Comparison of ENCODE assay signal across 30 cellular contexts in the genomic region with DNA sequence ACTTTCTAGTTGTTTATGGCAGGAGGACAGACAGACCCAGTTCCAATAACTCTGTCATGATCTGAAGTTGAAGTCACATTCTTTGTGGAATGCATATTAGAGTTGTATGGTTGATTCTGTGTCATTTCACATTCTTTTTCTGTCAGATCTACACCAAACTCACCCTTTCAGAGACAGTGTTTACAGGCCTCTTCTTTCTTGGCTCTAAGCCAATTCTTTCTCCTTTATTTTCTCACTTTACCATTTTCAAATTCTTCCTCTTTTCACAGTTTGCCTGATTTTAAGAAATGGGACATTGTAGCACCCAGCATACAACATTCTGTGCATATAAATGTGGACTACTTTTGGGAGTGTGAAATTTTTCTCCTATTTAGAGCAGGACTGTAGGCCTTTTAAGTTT.
DNase-seq lines count a peak whose midpoint lies in the region; ATAC-seq and TF ChIP-seq lines count a peak whose summit lies in the region.
"Had no signal": no experiment of that assay in that cellular context is flagged by ENCODE, and none has a peak within 500 bp of the region (broad histone marks: within the 10 kb centered on the region; RNA-seq: fewer than 3 reads in every experiment).

No MANE protein-coding gene starts in this region.

- H3K27ac Mint-ChIP-seq in mesothelial cell of epicardium, result peak overlapping the region; percentile 51
- H3K27ac Mint-ChIP-seq in activated CD8-positive, alpha-beta T cell treated with anti-CD3 and anti-CD28 coated beads, Interleukin-2, amount 10 ng/mL, durations not matched to agents 7 days and 5 days, result no peak overlapping the region
- H3K27ac Mint-ChIP-seq in neural progenitor cell, result no peak overlapping the region
- H3K27ac Mint-ChIP-seq: effector memory CD8-positive, alpha-beta T cell; naive thymus-derived CD8-positive, alpha-beta T cell; stimulated activated naive CD8-positive, alpha-beta T cell treated with anti-CD3 and anti-CD28 coated beads, Interleukin-15, Interleukin-2, amounts not matched to agents 100 ng/mL and 50 ng/mL, for 24 hours; T-helper 2 cell treated with Interferon-gamma antibody and Interleukin-4, amounts not matched to agents 5 μg/mL and 100 μg/mL, for 36 hours had no signal

- H3K9me3 Mint-ChIP-seq in mesothelial cell of epicardium (peaks cover 16% of the 10 kb centered on the region), neural progenitor cell (no peaks in the 10 kb centered on the region)
- no peaks in the 10 kb centered on the region for H3K9me3 Mint-ChIP-seq in activated CD8-positive, alpha-beta T cell treated with anti-CD3 and anti-CD28 coated beads, Interleukin-2, amount 10 ng/mL, durations not matched to agents 7 days and 5 days (ENCODE audit: insufficient read depth)

- no peak for TF ChIP-seq EP300 in SK-N-SH (IDR thresholded peaks at IDR 0.05; ENCODE audit: borderline replicate concordance in 1 of 2, low read depth in 1 of 2, low read length in 1 of 2)

- H3K4me1 Mint-ChIP-seq in mesothelial cell of epicardium (peaks cover 12% of the 10 kb centered on the region), neural progenitor cell (no peaks in the 10 kb centered on the region)
- H3K4me1 Mint-ChIP-seq in activated CD8-positive, alpha-beta T cell treated with anti-CD3 and anti-CD28 coated beads, Interleukin-2, amount 10 ng/mL, durations not matched to agents 7 days and 5 days (ENCODE audit: low read depth), result no peaks in the 10 kb centered on the region
- H3K4me1 Mint-ChIP-seq: naive thymus-derived CD8-positive, alpha-beta T cell had no signal

- H3K36me3 Mint-ChIP-seq in mesothelial cell of epicardium, result peaks cover 5% of the 10 kb centered on the region
- no peaks in the 10 kb centered on the region for H3K36me3 Mint-ChIP-seq in activated CD8-positive, alpha-beta T cell treated with anti-CD3 and anti-CD28 coated beads, Interleukin-2, amount 10 ng/mL, durations not matched to agents 7 days and 5 days (ENCODE audit: low read depth)
- H3K36me3 Mint-ChIP-seq in neural progenitor cell, result no peaks in the 10 kb centered on the region

- no peak for TF ChIP-seq RAD21 in SK-N-SH (IDR thresholded peaks at IDR 0.05; ENCODE audit: low read length)

- H3K9ac ChIP-seq in GM23248, result no peak overlapping the region
- H3K9ac ChIP-seq in SK-N-SH, result peak overlapping the region; percentile 19; the same call in 1 of the 2 replicates
- H3K9ac ChIP-seq in neural progenitor cell, result no peak overlapping the region

- H3K27me3 ChIP-seq in GM23248 (replicated peaks; ENCODE audit: insufficient read depth) (no peaks in the 10 kb centered on the region), SK-N-SH (ENCODE audit: insufficient read depth) (no peaks in the 10 kb centered on the region), neural progenitor cell (no peaks in the 10 kb centered on the region)
- H3K27me3 ChIP-seq: adrenal gland, breast epithelium, esophagus muscularis mucosa, gastroesophageal sphincter, ovary, tibial nerve had no signal

- in situ Hi-C loops in GM23248 (cut with MboI), result no loop called here

- TF ChIP-seq CTCF in SK-N-SH (IDR thresholded peaks at IDR 0.05), result no peak
- TF ChIP-seq CTCF in mesothelial cell of epicardium (IDR thresholded peaks at IDR 0.05; ENCODE audit: unreplicated experiment), result no peak
- no peak for TF ChIP-seq CTCF in neural progenitor cell (IDR thresholded peaks at IDR 0.05)

- H3K9me3 ChIP-seq in GM23248 (ENCODE audit: low read depth) (no peaks in the 10 kb centered on the region), SK-N-SH (no peaks in the 10 kb centered on the region), neural progenitor cell (ENCODE audit: low read depth) (no peaks in the 10 kb centered on the region)
- H3K9me3 ChIP-seq: adrenal gland, breast epithelium, esophagus muscularis mucosa, ovary, tibial nerve had no signal

- no peaks in the 10 kb centered on the region for H3K79me2 ChIP-seq in GM23248 (ENCODE audit: insufficient read depth)
- H3K79me2 ChIP-seq in SK-N-SH (ENCODE audit: insufficient read depth), result peaks cover 98% of the 10 kb centered on the region
- H3K79me2 ChIP-seq in neural progenitor cell (ENCODE audit: low read depth), result no peaks in the 10 kb centered on the region

- no peaks in the 10 kb centered on the region for H4K20me1 ChIP-seq in GM23248 (ENCODE audit: insufficient read depth)
- H4K20me1 ChIP-seq in SK-N-SH (ENCODE audit: insufficient read depth), result peaks cover 57% of the 10 kb centered on the region
- no peaks in the 10 kb centered on the region for H4K20me1 ChIP-seq in neural progenitor cell (ENCODE audit: low read depth)

- H3K4me2 ChIP-seq in GM23248 (ENCODE audit: unreplicated experiment) (peak overlapping the region; percentile 5), SK-N-SH (peak overlapping the region; percentile 35), neural progenitor cell (no peak overlapping the region)

- H3K9me2 ChIP-seq in GM23248 (ENCODE audit: insufficient read depth) (no peaks in the 10 kb centered on the region), SK-N-SH (no peaks in the 10 kb centered on the region)

- peaks cover 22% of the 10 kb centered on the region for H3K4me1 ChIP-seq in GM23248 (ENCODE audit: insufficient read depth)
- peaks cover 0 to 3% of the 10 kb centered on the region in 2 experiments; a peak in 2 of 4 replicates for H3K4me1 ChIP-seq in SK-N-SH (ENCODE audit: control insufficient read depth in 1 of 2, insufficient read depth in 2 of 2, low read depth in 1 of 2, low read length in 1 of 2)
- H3K4me1 ChIP-seq in neural progenitor cell, result no peaks in the 10 kb centered on the region
- H3K4me1 ChIP-seq: adrenal gland, breast epithelium, gastroesophageal sphincter, tibial nerve had no signal

- H3K4me3 ChIP-seq in GM23248 (no peak overlapping the region), SK-N-SH (ENCODE audit: low read depth in 2 of 2, low read length in 1 of 2) (no peak overlapping the region), neural progenitor cell (no peak overlapping the region)
- H3K4me3 ChIP-seq: adrenal gland, breast epithelium, esophagus muscularis mucosa, gastroesophageal sphincter, ovary, tibial nerve had no signal

- no peaks in the 10 kb centered on the region for H3F3A ChIP-seq in GM23248 (ENCODE audit: insufficient read depth)
- H3F3A ChIP-seq in SK-N-SH (replicated peaks; ENCODE audit: insufficient read depth), result peaks cover 47% of the 10 kb centered on the region
- no peaks in the 10 kb centered on the region for H3F3A ChIP-seq in neural progenitor cell (ENCODE audit: low read depth)

- H3K36me3 ChIP-seq in GM23248 (ENCODE audit: low read depth), result no peaks in the 10 kb centered on the region
- peaks cover 0 to 48% of the 10 kb centered on the region in 2 experiments for H3K36me3 ChIP-seq in SK-N-SH (replicated peaks in 1 of 2; ENCODE audit: control insufficient read depth in 1 of 2, insufficient read depth in 2 of 2, low read length in 1 of 2)
- H3K36me3 ChIP-seq in neural progenitor cell, result no peaks in the 10 kb centered on the region
- H3K36me3 ChIP-seq: adrenal gland, breast epithelium, esophagus muscularis mucosa, gastroesophageal sphincter, ovary, tibial nerve had no signal

- POLR2A ChIA-PET in SK-N-SH (lab: Yijun Ruan, JAX), result no interaction called here
- POLR2A ChIA-PET in activated CD8-positive, alpha-beta T cell treated with anti-CD3 and anti-CD28 coated beads, Interleukin-2, amount 10 ng/mL, durations not matched to agents 7 days and 5 days (lab: Charles Lee), result no interaction called here

- H3K27me3 Mint-ChIP-seq in mesothelial cell of epicardium (ENCODE audit: low read depth) (no peaks in the 10 kb centered on the region), neural progenitor cell (ENCODE audit: insufficient read depth, low read depth) (no peaks in the 10 kb centered on the region)
- no peaks in the 10 kb centered on the region for H3K27me3 Mint-ChIP-seq in activated CD8-positive, alpha-beta T cell treated with anti-CD3 and anti-CD28 coated beads, Interleukin-2, amount 10 ng/mL, durations not matched to agents 7 days and 5 days (ENCODE audit: low read depth)
- H3K27me3 Mint-ChIP-seq: effector memory CD8-positive, alpha-beta T cell; naive thymus-derived CD8-positive, alpha-beta T cell; stimulated activated naive CD8-positive, alpha-beta T cell treated with anti-CD3 and anti-CD28 coated beads, Interleukin-15, Interleukin-2, amounts not matched to agents 100 ng/mL and 50 ng/mL, for 24 hours had no signal

- CTCF ChIA-PET in SK-N-SH (lab: Yijun Ruan, JAX), result interaction anchor here (2.0 kb wide), 1 partner anchor 104 kb away, joined by 4 read pairs; the partner anchor contains the start of gene CCDC85A
- CTCF ChIA-PET in activated CD8-positive, alpha-beta T cell treated with anti-CD3 and anti-CD28 coated beads, Interleukin-2, amount 10 ng/mL, durations not matched to agents 7 days and 5 days (lab: Charles Lee), result no interaction called here

- no peak for ATAC-seq in activated CD8-positive, alpha-beta T cell treated with anti-CD3 and anti-CD28 coated beads, Interleukin-2, amount 10 ng/mL, durations not matched to agents 7 days and 5 days
- ATAC-seq: effector memory CD8-positive, alpha-beta T cell; gastroesophageal sphincter; left ventricle myocardium superior; naive thymus-derived CD8-positive, alpha-beta T cell had no signal

- DNase-seq in EH (ENCODE audit: low read depth) (peak; percentile 48), GM23248 (no peak), SK-N-SH (no peak), mesothelial cell of epicardium (ENCODE audit: low spot score in 2 of 2, unreplicated experiment in 2 of 2) (no peak), neural progenitor cell (ENCODE audit: low spot score) (no peak), T-helper 9 cell (no peak), NOMO-1 (lab: John Stamatoyannopoulos, UW; ENCODE audit: unreplicated experiment in 2 of 2) (no peak)
- DNase-seq in activated CD8-positive, alpha-beta T cell treated with anti-CD3 and anti-CD28 coated beads, Interleukin-2, amount 10 ng/mL, durations not matched to agents 7 days and 5 days, result no peak
- DNase-seq: activated CD4-positive, alpha-beta T cell treated with anti-CD3 and anti-CD28 coated beads for 48 hours; activated naive CD4-positive, alpha-beta T cell; activated T-cell treated with anti-CD3 and anti-CD28 coated beads, Interleukin-2, amount 50 U/mL, for 48 hours; adrenal gland; DMS153; effector memory CD8-positive, alpha-beta T cell; H9; hypothalamus; left ventricle myocardium superior; midbrain; naive thymus-derived CD8-positive, alpha-beta T cell; NCI-H2107; NCI-H524 treated with DMSO at 0.1 percent for 48 hours; ovary had no signal

- H2AFZ ChIP-seq in GM23248 (peak overlapping the region; percentile 18; the same call in 1 of the 2 replicates), SK-N-SH (ENCODE audit: low read depth) (no peak overlapping the region), neural progenitor cell (replicated peaks) (no peak overlapping the region)

- H3K27ac ChIP-seq in GM23248 (no peak overlapping the region), SK-N-SH (ENCODE audit: low read depth in 2 of 2, low read length in 1 of 2) (peak overlapping the region; percentile 62 to 79), neural progenitor cell (no peak overlapping the region)
- H3K27ac ChIP-seq: adrenal gland, breast epithelium, esophagus muscularis mucosa, gastroesophageal sphincter, ovary, RWPE1, tibial nerve, VCaP had no signal

- H3K4me3 Mint-ChIP-seq in mesothelial cell of epicardium, result no peak overlapping the region
- H3K4me3 Mint-ChIP-seq in activated CD8-positive, alpha-beta T cell treated with anti-CD3 and anti-CD28 coated beads, Interleukin-2, amount 10 ng/mL, durations not matched to agents 7 days and 5 days, result no peak overlapping the region
- no peak overlapping the region for H3K4me3 Mint-ChIP-seq in neural progenitor cell
- H3K4me3 Mint-ChIP-seq: effector memory CD8-positive, alpha-beta T cell; H9; naive thymus-derived CD8-positive, alpha-beta T cell; stimulated activated naive CD8-positive, alpha-beta T cell treated with anti-CD3 and anti-CD28 coated beads, Interleukin-15, Interleukin-2, amounts not matched to agents 100 ng/mL and 50 ng/mL, for 24 hours; T-helper 2 cell treated with Interferon-gamma antibody and Interleukin-4, amounts not matched to agents 5 μg/mL and 100 μg/mL, for 36 hours had no signal

Comparison
In these comparisons a context has a peak if more than half of its experiments do, and no peak if none do; other contexts are left out.
1. H3K27ac ChIP-seq: peak in SK-N-SH (2 of 2); none in GM23248 (single experiment) and neural progenitor cell (single experiment).